ENCODE assay signal across 10 cellular contexts in the genomic region with DNA sequence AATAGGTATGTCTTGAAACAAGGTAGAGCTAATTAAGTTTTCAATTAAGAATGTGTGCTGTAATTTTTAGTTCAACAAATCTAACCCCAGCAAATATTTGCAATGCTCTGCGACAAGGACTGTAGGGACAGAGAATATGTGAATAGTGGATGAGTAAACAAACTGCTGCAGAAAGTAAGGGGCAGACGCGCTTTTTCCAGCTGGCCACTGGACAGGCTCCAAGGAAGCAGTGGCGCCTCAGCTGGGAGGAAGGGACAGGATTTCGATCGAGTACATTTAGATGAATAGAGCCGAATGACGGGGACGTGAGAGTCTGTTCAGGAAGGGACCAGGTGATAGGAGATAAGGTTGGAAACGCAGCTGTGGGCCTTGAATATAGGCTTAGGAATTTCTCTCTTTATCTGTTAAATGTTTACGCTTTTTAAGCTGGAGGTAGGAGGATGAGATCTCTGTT.
DNase-seq lines count a peak whose midpoint lies in the region; ATAC-seq and TF ChIP-seq lines count a peak whose summit lies in the region.
"Had no signal": no experiment of that assay in that cellular context is flagged by ENCODE, and none has a peak within 500 bp of the region (broad histone marks: within the 10 kb centered on the region; RNA-seq: fewer than 3 reads in every experiment).

No MANE protein-coding gene starts in this region.

- CTCF ChIA-PET in Panc1 (lab: Charles Lee) = no interaction called here

- H3K9me3 Mint-ChIP-seq in immature natural killer cell = no peaks in the 10 kb centered on the region

- peaks cover 6 to 29% (median 12%) of the 10 kb centered on the region in 3 donors for H3K36me3 Mint-ChIP-seq in immature natural killer cell

- no peak for TF ChIP-seq POLR2A in upper lobe of left lung (IDR thresholded peaks at IDR 0.05)

- no peak overlapping the region for H3K27ac ChIP-seq in right atrium auricular region
- no peak overlapping the region for H3K27ac ChIP-seq in Panc1 (ENCODE audit: low read length)
- peak overlapping the region in 3 of 4 donors; percentile 2 to 56 (median 50) for H3K27ac ChIP-seq in upper lobe of left lung
- H3K27ac ChIP-seq in colonic mucosa = no peak overlapping the region
- H3K27ac ChIP-seq: parathyroid adenoma had no signal

- TF ChIP-seq CTCF in right atrium auricular region (IDR thresholded peaks at IDR 0.05) (no peak), Panc1 (IDR thresholded peaks at IDR 0.05) (no peak), upper lobe of left lung (IDR thresholded peaks at IDR 0.05) (no peak), colonic mucosa (IDR thresholded peaks at IDR 0.05) (no peak)

- H3K27me3 ChIP-seq in right atrium auricular region (no peaks in the 10 kb centered on the region), Panc1 (ENCODE audit: control insufficient read depth, insufficient read depth, low read length) (no peaks in the 10 kb centered on the region), upper lobe of left lung (no peaks in the 10 kb centered on the region), colonic mucosa (no peaks in the 10 kb centered on the region)

- H3K4me1 ChIP-seq in right atrium auricular region = peaks cover 0 to 12% of the 10 kb centered on the region in 2 donors
- 0 out of 2 replicates have a peak, but pooled peaks cover 4% of the 10 kb centered on the region for H3K4me1 ChIP-seq in Panc1 (ENCODE audit: control insufficient read depth, insufficient read depth, low read length)
- peaks cover 7 to 18% (median 8%) of the 10 kb centered on the region in 4 donors for H3K4me1 ChIP-seq in upper lobe of left lung
- H3K4me1 ChIP-seq in colonic mucosa = no peaks in the 10 kb centered on the region
- H3K4me1 ChIP-seq: parathyroid adenoma had no signal

- BruUV-seq in Panc1 (replicated peaks; lab: Mats Ljungman, UMichigan) = no TSS peak

- peaks cover 0 to 12% (median 3%) of the 10 kb centered on the region in 3 donors for H3K27me3 Mint-ChIP-seq in immature natural killer cell (ENCODE audit: low read depth in 3 of 3)

- H3K36me3 ChIP-seq in right atrium auricular region = peaks cover 29% of the 10 kb centered on the region
- peaks cover 4% of the 10 kb centered on the region; the same call in 1 of the 2 replicates for H3K36me3 ChIP-seq in Panc1 (ENCODE audit: control insufficient read depth, insufficient read depth, low read length)
- peaks cover 0 to 67% (median 2%) of the 10 kb centered on the region in 4 donors for H3K36me3 ChIP-seq in upper lobe of left lung
- H3K36me3 ChIP-seq in colonic mucosa = no peaks in the 10 kb centered on the region

- POLR2A ChIA-PET in Panc1 (lab: Charles Lee) = no interaction called here

- no peak overlapping the region for H3K9ac ChIP-seq in colonic mucosa (ENCODE audit: low read depth in 2 of 2, low read length in 2 of 2)
- H3K9ac ChIP-seq: parathyroid adenoma had no signal

- no peaks in the 10 kb centered on the region for H3K9me3 ChIP-seq in right atrium auricular region
- H3K9me3 ChIP-seq in Panc1 (ENCODE audit: control insufficient read depth, insufficient read depth, low read depth, low read length) = no peaks in the 10 kb centered on the region
- no peaks in the 10 kb centered on the region for H3K9me3 ChIP-seq in upper lobe of left lung
- H3K9me3 ChIP-seq in colonic mucosa = no peaks in the 10 kb centered on the region

- H3K27ac Mint-ChIP-seq in immature natural killer cell = peak overlapping the region in 5 of 6 donors; percentile 7 to 51 (median 10)

- intact Hi-C loops in left cardiac atrium (cut with DNase I) = no loop called here
- intact Hi-C loops in Panc1 (cut with micrococcal nuclease; ENCODE audit: unreplicated experiment) = no loop called here
- intact Hi-C loops in posterior vena cava (cut with DNase I) = no loop called here
- intact Hi-C loops in colonic mucosa (cut with DNase I) = no loop called here

- H3K4me3 ChIP-seq in right atrium auricular region (no peak overlapping the region), Panc1 (ENCODE audit: low read depth in 2 of 2, low read length in 2 of 2) (no peak overlapping the region), upper lobe of left lung (no peak overlapping the region), colonic mucosa (no peak overlapping the region)

- peaks cover 20 to 60% of the 10 kb centered on the region in 2 donors for H3K4me1 Mint-ChIP-seq in immature natural killer cell

- peak; percentile 55 for DNase-seq in left cardiac atrium
- DNase-seq in right atrium auricular region (ENCODE audit: low spot score) = no peak
- DNase-seq in Panc1 (ENCODE audit: low read depth, low spot score) = no peak
- DNase-seq in immature natural killer cell = no peak
- DNase-seq in upper lobe of left lung = peak in 1 of 2 donors; percentile 41
- DNase-seq in posterior vena cava (ENCODE audit: low spot score) = no peak
- no peak for DNase-seq in colonic mucosa
- DNase-seq: activated naive CD4-positive, alpha-beta T cell treated with anti-CD3 and anti-CD28 coated beads, Interleukin-2, amount 50 U/mL, for 16 hours had no signal

- peak in 1 of 2 donors; percentile 21 for ATAC-seq in left cardiac atrium
- peak; percentile 52; the same call in 1 of the 2 replicates for ATAC-seq in Panc1
- no peak for ATAC-seq in upper lobe of left lung (ENCODE audit: low FRiP score in 2 of 2)
- no peak for ATAC-seq in GM21526 (IDR thresholded peaks at IDR 0.05; ENCODE audit: low FRiP score, unreplicated experiment)

- WGBS in upper lobe of left lung, 2 donors = 35 to 46% methylated on average over 11 of the region's 11 CpGs

- no peak overlapping the region for H3K4me3 Mint-ChIP-seq in immature natural killer cell

- TF ChIP-seq EP300 in upper lobe of left lung (IDR thresholded peaks at IDR 0.05) = no peak

- in situ Hi-C loops in Panc1 (cut with HindIII; ENCODE audit: low pct_unique_long_range_greater_than_20kb, low sequenced_read_pairs) = no loop called here

Comparison
In these comparisons a context has a peak if more than half of its experiments do, and no peak if none do; other contexts are left out.
1. H3K27ac ChIP-seq: peak in upper lobe of left lung (3 of 4); none in right atrium auricular region (0 of 2), Panc1 (single experiment) and colonic mucosa (single experiment).